ENCODE assay signal across 8 cellular contexts in genomic region chr6:44257007-44257752, GRCh38.
DNase-seq lines count a peak whose midpoint lies in the region; ATAC-seq and TF ChIP-seq lines count a peak whose summit lies in the region.

A gene with protein sequence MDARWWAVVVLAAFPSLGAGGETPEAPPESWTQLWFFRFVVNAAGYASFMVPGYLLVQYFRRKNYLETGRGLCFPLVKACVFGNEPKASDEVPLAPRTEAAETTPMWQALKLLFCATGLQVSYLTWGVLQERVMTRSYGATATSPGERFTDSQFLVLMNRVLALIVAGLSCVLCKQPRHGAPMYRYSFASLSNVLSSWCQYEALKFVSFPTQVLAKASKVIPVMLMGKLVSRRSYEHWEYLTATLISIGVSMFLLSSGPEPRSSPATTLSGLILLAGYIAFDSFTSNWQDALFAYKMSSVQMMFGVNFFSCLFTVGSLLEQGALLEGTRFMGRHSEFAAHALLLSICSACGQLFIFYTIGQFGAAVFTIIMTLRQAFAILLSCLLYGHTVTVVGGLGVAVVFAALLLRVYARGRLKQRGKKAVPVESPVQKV (minus strand): TSS chr6:44257528. CDS start chr6:44257410, 118 bp downstream.

- TF ChIP-seq CTCF in epithelial cell of esophagus (IDR thresholded peaks at IDR 0.05; ENCODE audit: insufficient read depth, low read depth, low read length, missing control alignments) = peak; percentile 26

- H3K4me1 ChIP-seq in BLaER1 treated with 17β-estradiol and CSF1 and Interleukin-3, amounts not matched to agents 10 nM and 100 nM = peaks cover 65 to 92% (median 86%) of the 10 kb centered on the region in 10 experiments

- peak within 1 kb of the TSS; percentile 86 to 94 (median 90) for H3K9ac ChIP-seq in BLaER1 treated with 17β-estradiol and CSF1 and Interleukin-3, amounts not matched to agents 10 nM and 100 nM

- H3K36me3 ChIP-seq in BLaER1 treated with 17β-estradiol and CSF1 and Interleukin-3, amounts not matched to agents 10 nM and 100 nM = peaks cover 69 to 83% (median 74%) of the 10 kb centered on the region in 11 experiments

- peak within 1 kb of the TSS; percentile 75 to 93 (median 90) for H3K27ac ChIP-seq in BLaER1 treated with 17β-estradiol and CSF1 and Interleukin-3, amounts not matched to agents 10 nM and 100 nM

- DNase-seq in NCI-H82 (lab: John Stamatoyannopoulos, UW) (peak; percentile 82), epithelial cell of esophagus (ENCODE audit: low read depth) (peak; percentile 62), midbrain (lab: John Stamatoyannopoulos, UW) (peak; percentile 94)
- DNase-seq in activated CD8-positive, alpha-beta memory T cell treated with anti-CD3 and anti-CD28 coated beads, Interleukin-2, amount 50 U/mL, for 4 hours = peak; percentile 69
- DNase-seq in stimulated activated naive CD4-positive, alpha-beta T cell treated with Interleukin-2 at 50 U/mL for 16 hours (lab: John Stamatoyannopoulos, UW) = peak; percentile 67

- peak within 1 kb of the TSS; percentile 77 to 91 (median 88) for H3K4me3 ChIP-seq in BLaER1 treated with 17β-estradiol and CSF1 and Interleukin-3, amounts not matched to agents 10 nM and 100 nM
- H3K4me3 ChIP-seq in epithelial cell of esophagus (ENCODE audit: low read length) = peak within 1 kb of the TSS; percentile 59

- peak within 1 kb of the TSS; percentile 92 to 99 (median 97) for H3K4me2 ChIP-seq in BLaER1 treated with 17β-estradiol and CSF1 and Interleukin-3, amounts not matched to agents 10 nM and 100 nM

- no peaks in the 10 kb centered on the region for H3K9me3 ChIP-seq in BLaER1 treated with 17β-estradiol and CSF1 and Interleukin-3, amounts not matched to agents 10 nM and 100 nM (replicated peaks in 1 of 11)

- ATAC-seq in GM19025 (IDR thresholded peaks at IDR 0.05; ENCODE audit: low read depth, unreplicated experiment) = peak; percentile 55
- ATAC-seq in HG03196 (IDR thresholded peaks at IDR 0.05; ENCODE audit: unreplicated experiment) = peak; percentile 48

- H3K27me3 ChIP-seq in BLaER1 treated with 17β-estradiol and CSF1 and Interleukin-3, amounts not matched to agents 10 nM and 100 nM = no peaks in the 10 kb centered on the region

- peaks cover 61 to 94% (median 86%) of the 10 kb centered on the region in 11 experiments for H4K20me1 ChIP-seq in BLaER1 treated with 17β-estradiol and CSF1 and Interleukin-3, amounts not matched to agents 10 nM and 100 nM

Comparison
In these comparisons a context has a peak if more than half of its experiments do, and no peak if none do; other contexts are left out.
1. Peak in every context shown above with its lines: DNase-seq, ATAC-seq, H3K4me3 ChIP-seq and H3K27ac ChIP-seq.